Comparison of ENCODE assay signal across 7 cellular contexts in the genomic region with DNA sequence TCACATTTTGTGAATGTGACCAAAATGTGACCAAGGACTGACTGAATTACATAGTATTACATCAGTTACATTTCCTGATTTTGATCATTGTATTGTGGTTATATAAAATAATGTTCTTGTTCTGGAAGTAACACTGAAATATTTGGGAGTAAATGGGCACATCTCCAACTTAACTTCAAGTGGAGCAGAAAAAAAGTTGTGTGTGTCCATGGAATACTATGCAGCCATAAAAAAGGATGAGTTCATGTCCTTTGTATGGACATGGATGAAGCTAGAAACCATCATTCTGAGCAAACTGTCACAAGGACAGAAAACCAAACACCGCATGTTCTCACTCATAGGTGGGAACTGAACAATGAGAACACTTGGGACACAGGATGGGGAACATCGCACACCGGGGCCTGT. TPM values are rescaled to one million over a fixed set of nuclear protein-coding genes. Genes with fewer than 3 reads are reported as not detected.
DNase-seq lines count a peak whose midpoint lies in the region; ATAC-seq, FAIRE-seq and TF ChIP-seq lines count a peak whose summit lies in the region.
"Not testable (repeated sequence)": the region's sequence is repeated elsewhere in the genome, so short reads cannot be mapped to it uniquely, and the experiment has no call there.

No MANE protein-coding gene starts in this region.

- peaks cover 55% of the 10 kb centered on the region for H4K20me1 ChIP-seq in astrocyte (ENCODE audit: insufficient read depth, low read length)
- not testable (repeated sequence) for H4K20me1 ChIP-seq in endothelial cell of umbilical vein (replicated peaks; ENCODE audit: control insufficient read depth, extremely low read depth, insufficient read depth, low read length)

- not testable (repeated sequence) for BruUV-seq in endothelial cell of umbilical vein (replicated peaks; lab: Mats Ljungman, UMichigan)

- intact Hi-C loops in activated CD8-positive, alpha-beta T cell treated with anti-CD3 and anti-CD28 coated beads for 36 hours (cut with micrococcal nuclease): loop anchor here (10.0 kb wide), 2 partner anchors 480 to 1240 kb away; a partner anchor contains a TSS
- intact Hi-C loops in endothelial cell of umbilical vein (cut with micrococcal nuclease): not testable (repeated sequence)

- not testable (repeated sequence) for H3K4me3 ChIP-seq in astrocyte (ENCODE audit: insufficient read depth, low read depth, low read length); endothelial cell of umbilical vein (replicated peaks in 1 of 3; ENCODE audit: insufficient read depth in 1 of 3, low read depth in 1 of 3, low read length in 3 of 3)

- CTCF ChIA-PET in activated CD8-positive, alpha-beta T cell treated with anti-CD3 and anti-CD28 coated beads for 36 hours (lab: Charles Lee); endothelial cell of umbilical vein (lab: Charles Lee): not testable (repeated sequence)

- peak; percentile 12 for DNase-seq in HT-29 (ENCODE audit: low spot score)
- DNase-seq in T-helper 17 cell; activated CD8-positive, alpha-beta T cell treated with anti-CD3 and anti-CD28 coated beads for 36 hours; astrocyte (ENCODE audit: low read depth); endothelial cell of umbilical vein (ENCODE audit: low read depth, low spot score): not testable (repeated sequence)

- H3K4me1 ChIP-seq in astrocyte (ENCODE audit: insufficient read depth, low read length) (peaks cover 18% of the 10 kb centered on the region), endothelial cell of umbilical vein (ENCODE audit: control insufficient read depth, extremely low read depth, insufficient read depth, low read length) (peaks cover 12% of the 10 kb centered on the region)

- H3K79me2 ChIP-seq in astrocyte (ENCODE audit: insufficient read depth, low read length) (peaks cover 39% of the 10 kb centered on the region), endothelial cell of umbilical vein (ENCODE audit: control insufficient read depth, insufficient read depth, low read length) (peaks cover 34% of the 10 kb centered on the region)

- H2AFZ ChIP-seq in astrocyte (ENCODE audit: low read depth, low read length); endothelial cell of umbilical vein (ENCODE audit: low read depth, low read length): not testable (repeated sequence)

- TF ChIP-seq CTCF in activated CD8-positive, alpha-beta T cell treated with anti-CD3 and anti-CD28 coated beads for 36 hours (IDR thresholded peaks at IDR 0.05); astrocyte (IDR thresholded peaks at IDR 0.05; ENCODE audit: insufficient read depth, low read depth, low read length); endothelial cell of umbilical vein (IDR thresholded peaks at IDR 0.05; ENCODE audit: extremely low read depth in 1 of 2, insufficient read depth in 1 of 2, low read depth in 1 of 2, low read length in 2 of 2): not testable (repeated sequence)

- peak overlapping the region; percentile 2 for H3K27ac Mint-ChIP-seq in T-helper 17 cell
- H3K27ac Mint-ChIP-seq in activated CD8-positive, alpha-beta T cell treated with anti-CD3 and anti-CD28 coated beads for 36 hours: peak overlapping the region; percentile 35
- H3K27ac Mint-ChIP-seq in activated T-helper 17 cell treated with anti-CD3 and anti-CD28 coated beads, Interleukin-2, amount 50 U/mL, for 72 hours: peak overlapping the region; percentile 73
- H3K27ac Mint-ChIP-seq in astrocyte (ENCODE audit: unreplicated experiment): peak overlapping the region; percentile 26
- peak overlapping the region; percentile 5 for H3K27ac Mint-ChIP-seq in stimulated activated naive CD8-positive, alpha-beta T cell treated with anti-CD3 and anti-CD28 coated beads, Interleukin-15, Interleukin-2, amounts not matched to agents 100 ng/mL and 50 ng/mL, for 24 hours

- H3K4me3 Mint-ChIP-seq in T-helper 17 cell; activated CD8-positive, alpha-beta T cell treated with anti-CD3 and anti-CD28 coated beads for 36 hours; activated T-helper 17 cell treated with anti-CD3 and anti-CD28 coated beads, Interleukin-2, amount 50 U/mL, for 72 hours; astrocyte (ENCODE audit: unreplicated experiment); stimulated activated naive CD8-positive, alpha-beta T cell treated with anti-CD3 and anti-CD28 coated beads, Interleukin-15, Interleukin-2, amounts not matched to agents 100 ng/mL and 50 ng/mL, for 24 hours: not testable (repeated sequence)

- not testable (repeated sequence) for H3K27me3 ChIP-seq in astrocyte (ENCODE audit: insufficient read depth, low read length); endothelial cell of umbilical vein (ENCODE audit: control insufficient read depth in 2 of 2, insufficient read depth in 2 of 2, low read length in 2 of 2)

- not testable (repeated sequence) for H3K9me3 ChIP-seq in T-helper 17 cell (ENCODE audit: control insufficient read depth, low read length, poor library complexity, severe bottlenecking); astrocyte (ENCODE audit: insufficient read depth, low read depth, low read length); endothelial cell of umbilical vein (replicated peaks; ENCODE audit: control insufficient read depth, insufficient read depth, low read length)

- H3K36me3 Mint-ChIP-seq in T-helper 17 cell (ENCODE audit: low read depth) (peaks cover 14% of the 10 kb centered on the region), astrocyte (ENCODE audit: low read depth, unreplicated experiment) (peaks cover 38% of the 10 kb centered on the region)
- H3K36me3 Mint-ChIP-seq in activated CD8-positive, alpha-beta T cell treated with anti-CD3 and anti-CD28 coated beads for 36 hours (ENCODE audit: low read depth): peaks cover 52% of the 10 kb centered on the region
- peaks cover 65% of the 10 kb centered on the region for H3K36me3 Mint-ChIP-seq in activated T-helper 17 cell treated with anti-CD3 and anti-CD28 coated beads, Interleukin-2, amount 50 U/mL, for 72 hours (ENCODE audit: low read depth)
- peaks cover 64% of the 10 kb centered on the region for H3K36me3 Mint-ChIP-seq in stimulated activated naive CD8-positive, alpha-beta T cell treated with anti-CD3 and anti-CD28 coated beads, Interleukin-15, Interleukin-2, amounts not matched to agents 100 ng/mL and 50 ng/mL, for 24 hours (ENCODE audit: low read depth)

- POLR2A ChIA-PET in activated CD8-positive, alpha-beta T cell treated with anti-CD3 and anti-CD28 coated beads for 36 hours (lab: Charles Lee): interaction anchor here (1.8 kb wide), 1 partner anchor 476 kb away, joined by 4 read pairs; no protein-coding TSS in a partner anchor
- POLR2A ChIA-PET in endothelial cell of umbilical vein (lab: Charles Lee): not testable (repeated sequence)

- dilution Hi-C loops in endothelial cell of umbilical vein (cut with MboI; ENCODE audit: extremely low pct_ligation_motif_present, low sequenced_read_pairs): not testable (repeated sequence)

- ATAC-seq in T-helper 17 cell; activated CD8-positive, alpha-beta T cell treated with anti-CD3 and anti-CD28 coated beads for 36 hours; activated T-helper 17 cell treated with anti-CD3 and anti-CD28 coated beads, Interleukin-2, amount 50 U/mL, for 72 hours (replicated peaks): not testable (repeated sequence)

- not testable (repeated sequence) for TF ChIP-seq POLR2A in endothelial cell of umbilical vein (IDR thresholded peaks at IDR 0.05; ENCODE audit: low read depth, low read length)

- not testable (repeated sequence) for H3K4me2 ChIP-seq in astrocyte (ENCODE audit: low read length); endothelial cell of umbilical vein (ENCODE audit: insufficient read depth, low read length)

- H3K27me3 Mint-ChIP-seq in T-helper 17 cell; activated CD8-positive, alpha-beta T cell treated with anti-CD3 and anti-CD28 coated beads for 36 hours; activated T-helper 17 cell treated with anti-CD3 and anti-CD28 coated beads, Interleukin-2, amount 50 U/mL, for 72 hours; astrocyte (ENCODE audit: low read depth, unreplicated experiment); stimulated activated naive CD8-positive, alpha-beta T cell treated with anti-CD3 and anti-CD28 coated beads, Interleukin-15, Interleukin-2, amounts not matched to agents 100 ng/mL and 50 ng/mL, for 24 hours: not testable (repeated sequence)

- H3K4me1 Mint-ChIP-seq in T-helper 17 cell (peaks cover 27% of the 10 kb centered on the region), astrocyte (ENCODE audit: low read depth, unreplicated experiment) (peaks cover 22% of the 10 kb centered on the region)
- H3K4me1 Mint-ChIP-seq in activated CD8-positive, alpha-beta T cell treated with anti-CD3 and anti-CD28 coated beads for 36 hours (ENCODE audit: low read depth): peaks cover 41% of the 10 kb centered on the region
- H3K4me1 Mint-ChIP-seq in activated T-helper 17 cell treated with anti-CD3 and anti-CD28 coated beads, Interleukin-2, amount 50 U/mL, for 72 hours: peaks cover 22% of the 10 kb centered on the region
- peaks cover 39% of the 10 kb centered on the region for H3K4me1 Mint-ChIP-seq in stimulated activated naive CD8-positive, alpha-beta T cell treated with anti-CD3 and anti-CD28 coated beads, Interleukin-15, Interleukin-2, amounts not matched to agents 100 ng/mL and 50 ng/mL, for 24 hours (ENCODE audit: low read depth)

- not testable (repeated sequence) for FAIRE-seq in astrocyte (lab: Jason Lieb, UNC)
- FAIRE-seq in endothelial cell of umbilical vein (lab: Jason Lieb, UNC): peak; percentile 59

- H3K9ac ChIP-seq in astrocyte (ENCODE audit: low read length); endothelial cell of umbilical vein (replicated peaks; ENCODE audit: extremely low read depth, insufficient read depth, low read length): not testable (repeated sequence)

- H3K9me1 ChIP-seq in endothelial cell of umbilical vein (replicated peaks; ENCODE audit: control insufficient read depth, extremely low read depth, insufficient read depth, low read length): not testable (repeated sequence)

- H3K27ac ChIP-seq in astrocyte (ENCODE audit: low read depth, low read length); endothelial cell of umbilical vein (ENCODE audit: insufficient read depth, low read depth, low read length): not testable (repeated sequence)

- H3K36me3 ChIP-seq in astrocyte (ENCODE audit: insufficient read depth, low read length) (peaks cover 41% of the 10 kb centered on the region), endothelial cell of umbilical vein (ENCODE audit: control insufficient read depth in 2 of 2, extremely low read depth in 1 of 2, insufficient read depth in 2 of 2, low read length in 2 of 2) (peaks cover 26 to 27% of the 10 kb centered on the region in 2 experiments)

- H3K9me3 Mint-ChIP-seq in activated CD8-positive, alpha-beta T cell treated with anti-CD3 and anti-CD28 coated beads for 36 hours; activated T-helper 17 cell treated with anti-CD3 and anti-CD28 coated beads, Interleukin-2, amount 50 U/mL, for 72 hours; astrocyte (ENCODE audit: unreplicated experiment); stimulated activated naive CD8-positive, alpha-beta T cell treated with anti-CD3 and anti-CD28 coated beads, Interleukin-15, Interleukin-2, amounts not matched to agents 100 ng/mL and 50 ng/mL, for 24 hours: not testable (repeated sequence)

RNA-seq across cellular contexts. Expression of a gene that starts 5.8 kb away (rescaled TPM):
- total RNA-seq in HT-29 (2014; rRNA removed; shearing (Covaris generic)): 3,753 and 4,531 TPM in 2 replicates
- total RNA-seq in T-helper 17 cell: 1,000 to 10,000 TPM; 2,730 to 2,799 TPM
- 1,000 to 10,000 TPM; 3,057 to 3,069 TPM for total RNA-seq in activated CD8-positive, alpha-beta T cell treated with anti-CD3 and anti-CD28 coated beads for 36 hours
- total RNA-seq in activated T-helper 17 cell treated with anti-CD3 and anti-CD28 coated beads, Interleukin-2, amount 50 U/mL, for 72 hours: 1,000 to 10,000 TPM; 2,918 to 3,433 TPM
- 1,513 and 1,663 TPM in 2 replicates for total RNA-seq in astrocyte
- total RNA-seq in endothelial cell of umbilical vein: 1,599 and 1,690 TPM in 2 replicates
- 2,963 and 4,382 TPM in 2 replicates for polyA plus RNA-seq in endothelial cell of umbilical vein
- polyA plus RNA-seq in endothelial cell of umbilical vein (2011; cell fraction: cytosol; rRNA removed): 5,669 and 6,878 TPM in 2 replicates
- 1,034 and 1,394 TPM in 2 replicates for polyA plus RNA-seq in endothelial cell of umbilical vein (2011; cell fraction: nucleus; rRNA removed)
- polyA plus RNA-seq in endothelial cell of umbilical vein (2012): 3,423 and 3,618 TPM in 2 replicates
- polyA minus RNA-seq in endothelial cell of umbilical vein: 731 and 879 TPM in 2 replicates
- 991 TPM for polyA minus RNA-seq in endothelial cell of umbilical vein (2011; cell fraction: cytosol; rRNA and poly(A)+ RNA removed)
- polyA minus RNA-seq in endothelial cell of umbilical vein (2011; cell fraction: nucleus; rRNA and poly(A)+ RNA removed): 155 and 219 TPM in 2 replicates

Comparison
In these comparisons a context has a peak if more than half of its experiments do, and no peak if none do; other contexts are left out.
1. H3K27ac Mint-ChIP-seq: peak in every context shown above with its lines; median percentile 73 in activated T-helper 17 cell treated with anti-CD3 and anti-CD28 coated beads, Interleukin-2, amount 50 U/mL, for 72 hours; 35 in activated CD8-positive, alpha-beta T cell treated with anti-CD3 and anti-CD28 coated beads for 36 hours; 26 in astrocyte; 5 in stimulated activated naive CD8-positive, alpha-beta T cell treated with anti-CD3 and anti-CD28 coated beads, Interleukin-15, Interleukin-2, amounts not matched to agents 100 ng/mL and 50 ng/mL, for 24 hours; 2 in T-helper 17 cell.